ENCODE assay signal across 7 cellular contexts in the genomic region with DNA sequence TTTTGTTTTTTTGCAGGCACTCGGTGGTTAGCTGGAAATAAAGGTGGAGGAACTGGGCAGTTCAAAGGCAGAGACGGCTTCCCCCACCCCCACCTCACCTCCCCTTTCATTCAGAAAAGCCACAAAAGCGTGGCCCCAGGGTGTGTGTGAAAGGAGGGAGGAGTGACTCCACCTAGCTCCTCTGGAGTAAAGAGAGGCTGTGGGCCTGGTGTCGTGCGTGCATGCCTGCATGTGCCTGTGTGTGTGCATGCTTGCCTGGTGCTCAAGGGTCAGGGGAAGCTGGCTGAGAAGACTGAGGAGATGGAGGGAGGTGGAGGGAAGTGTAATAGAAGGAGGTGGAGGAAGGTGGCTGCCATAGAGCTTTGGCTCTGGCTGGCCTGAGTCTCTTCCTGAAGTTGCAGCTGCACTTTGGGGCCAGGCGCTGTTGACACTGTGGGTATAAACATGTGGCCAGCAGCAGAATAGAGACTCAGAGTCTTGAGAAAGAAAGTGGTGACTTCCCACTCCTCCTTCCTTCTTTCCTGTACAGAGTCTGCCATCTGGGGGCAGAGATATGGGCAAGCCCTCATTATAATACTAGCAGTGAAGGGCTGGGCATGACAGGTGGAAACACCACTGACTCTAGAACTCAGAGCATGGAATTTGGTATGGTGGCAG. TPM values are rescaled to one million over a fixed set of nuclear protein-coding genes. Genes with fewer than 3 reads are reported as not detected.
A peak's percentile ranks its signal among the peaks of the same experiment; 100 is the strongest.
DNase-seq lines count a peak whose midpoint lies in the region; ATAC-seq and TF ChIP-seq lines count a peak whose summit lies in the region.

No MANE protein-coding gene starts in this region.

- 20 to 23% methylated on average over 4 of the region's 6 CpGs for WGBS in ectodermal cell, 2 experiments

- H3K9me3 ChIP-seq in ectodermal cell (ENCODE audit: control insufficient read depth, low read length) = no peaks in the 10 kb centered on the region

- H3K27ac ChIP-seq in ectodermal cell (ENCODE audit: insufficient read depth, low read depth, low read length, poor library complexity, severe bottlenecking) = peak overlapping the region; percentile 74

- ATAC-seq in GM21423 (IDR thresholded peaks at IDR 0.05; ENCODE audit: unreplicated experiment) (peak; percentile 74), HG03565 (IDR thresholded peaks at IDR 0.05; ENCODE audit: unreplicated experiment) (peak; percentile 62)

- in situ Hi-C loops in GM13976 (cut with MboI; ENCODE audit: low sequenced_read_pairs, unreplicated experiment) = no loop called here

- TF ChIP-seq CTCF in GM13976 (IDR thresholded peaks at IDR 0.05; ENCODE audit: borderline replicate concordance, control extremely low read depth, extremely low read depth, insufficient read depth, missing control alignments) = peak; percentile 32

- H3K4me3 ChIP-seq in ectodermal cell (ENCODE audit: insufficient read depth, low read depth, low read length) = no peak overlapping the region

- DNase-seq in GM13976 (ENCODE audit: low spot score) (peak; percentile 65), RPMI8226 (peak; percentile 89), renal cortical epithelial cell (ENCODE audit: low read depth) (peak; percentile 51), A172 (ENCODE audit: low spot score) (no peak)

- peaks cover 20% of the 10 kb centered on the region for H3K4me1 ChIP-seq in ectodermal cell (ENCODE audit: control insufficient read depth, insufficient read depth, low read length)

- H3K36me3 ChIP-seq in ectodermal cell (ENCODE audit: control insufficient read depth, insufficient read depth, low read length) = no peaks in the 10 kb centered on the region

- no peaks in the 10 kb centered on the region for H3K27me3 ChIP-seq in ectodermal cell (ENCODE audit: control insufficient read depth, insufficient read depth, low read length, poor library complexity, severe bottlenecking)

RNA-seq across cellular contexts. Expression of a gene that starts 36.9 kb away (rescaled TPM):
- polyA plus RNA-seq in ectodermal cell (2013, experiment 1 of 4) = 229 TPM
- polyA plus RNA-seq in ectodermal cell (2013, experiment 2 of 4) = 268 TPM
- polyA plus RNA-seq in ectodermal cell (2013, experiment 3 of 4) = 206 TPM
- polyA plus RNA-seq in ectodermal cell (2013, experiment 4 of 4) = 188 TPM
- 257 and 413 TPM in 2 replicates for total RNA-seq in renal cortical epithelial cell
- total RNA-seq in A172 (2014; rRNA removed; shearing (Covaris generic)) = 66.4 and 92.8 TPM in 2 replicates
